Comparison of ENCODE assay signal across 29 cellular contexts in genomic region chr12:5015711-5016492, GRCh38. TPM values are rescaled to one million over a fixed set of nuclear protein-coding genes. Genes with fewer than 3 reads are reported as not detected.
"Had no signal": no experiment of that assay in that cellular context is flagged by ENCODE, and none has a peak within 500 bp of the region (broad histone marks: within the 10 kb centered on the region; RNA-seq: fewer than 3 reads in every experiment).

No MANE protein-coding gene starts in this region.

- H3K36me3 Mint-ChIP-seq: natural killer cell treated with Interleukin-12 subunit alpha and Interleukin-12 subunit beta and Interleukin-15 and Interleukin-18, amount 100 ng/mL, for 72 hours; type B pancreatic cell had no signal

- H3K27ac Mint-ChIP-seq: activated T-helper 1 cell treated with anti-CD3 and anti-CD28 coated beads, Interleukin-12 subunit alpha, Interleukin-12 subunit beta, Interleukin-2, Interleukin-4 antibody, amounts not matched to agents 30 ng/mL and 10 ng/mL and 1 ng/mL, durations not matched to agents 14 hours and 24 hours and 36 hours; natural killer cell treated with Interleukin-12 subunit alpha and Interleukin-12 subunit beta and Interleukin-15 and Interleukin-18, amount 100 ng/mL, for 72 hours; stimulated activated naive CD8-positive, alpha-beta T cell treated with anti-CD3 and anti-CD28 coated beads, Interleukin-15, Interleukin-2, amounts not matched to agents 100 ng/mL and 50 ng/mL, for 24 hours; T-helper 2 cell treated with Interferon-gamma antibody and Interleukin-4, amounts not matched to agents 5 μg/mL and 100 μg/mL, for 36 hours; type B pancreatic cell had no signal

- H3K4me3 Mint-ChIP-seq: activated T-helper 1 cell treated with anti-CD3 and anti-CD28 coated beads, Interleukin-12 subunit alpha, Interleukin-12 subunit beta, Interleukin-2, Interleukin-4 antibody, amounts not matched to agents 30 ng/mL and 10 ng/mL and 1 ng/mL, durations not matched to agents 14 hours and 24 hours and 36 hours; natural killer cell treated with Interleukin-12 subunit alpha and Interleukin-12 subunit beta and Interleukin-15 and Interleukin-18, amount 100 ng/mL, for 72 hours; stimulated activated naive CD8-positive, alpha-beta T cell treated with anti-CD3 and anti-CD28 coated beads, Interleukin-15, Interleukin-2, amounts not matched to agents 100 ng/mL and 50 ng/mL, for 24 hours; T-helper 2 cell treated with Interferon-gamma antibody and Interleukin-4, amounts not matched to agents 5 μg/mL and 100 μg/mL, for 36 hours; type B pancreatic cell had no signal

- H3K9me3 Mint-ChIP-seq: activated T-helper 1 cell treated with anti-CD3 and anti-CD28 coated beads, Interleukin-12 subunit alpha, Interleukin-12 subunit beta, Interleukin-2, Interleukin-4 antibody, amounts not matched to agents 30 ng/mL and 10 ng/mL and 1 ng/mL, durations not matched to agents 14 hours and 24 hours and 36 hours; natural killer cell treated with Interleukin-12 subunit alpha and Interleukin-12 subunit beta and Interleukin-15 and Interleukin-18, amount 100 ng/mL, for 72 hours; stimulated activated naive CD8-positive, alpha-beta T cell treated with anti-CD3 and anti-CD28 coated beads, Interleukin-15, Interleukin-2, amounts not matched to agents 100 ng/mL and 50 ng/mL, for 24 hours; T-helper 2 cell treated with Interferon-gamma antibody and Interleukin-4, amounts not matched to agents 5 μg/mL and 100 μg/mL, for 36 hours; type B pancreatic cell had no signal

- H3K27ac ChIP-seq: colonic mucosa, epithelial cell of prostate, esophagus squamous epithelium, left lung, lower lobe of right lung, spleen, uterus, VCaP had no signal

- H3K4me1 ChIP-seq: colonic mucosa, left lung, lower lobe of right lung, spleen, uterus had no signal

- H3K36me3 ChIP-seq: colonic mucosa, esophagus squamous epithelium, left lung, lower lobe of right lung, spleen, uterus had no signal

- H3K4me3 ChIP-seq: colonic mucosa, esophagus squamous epithelium, left lung, lower lobe of right lung, spleen, uterus had no signal

- H3K9me3 ChIP-seq: colonic mucosa, esophagus squamous epithelium, left lung, lower lobe of right lung, spleen, uterus had no signal

- DNase-seq: activated CD4-positive, alpha-beta T cell treated with anti-CD3 and anti-CD28 coated beads, Interleukin-2, amount 50 U/mL, for 1 hour; activated CD4-positive, CD25-positive, alpha-beta regulatory T cell treated with anti-CD3 and anti-CD28 coated beads, Interleukin-2, amount 50 U/mL, for 72 hours; activated gamma-delta T cell; activated naive CD4-positive, alpha-beta T cell treated with anti-CD3 and anti-CD28 coated beads, Interleukin-2, amount 50 U/mL, for 16 hours; activated T-cell treated with anti-CD3 and anti-CD28 coated beads for 4 hours; colonic mucosa; effector CD8-positive, alpha-beta T cell; esophagus squamous epithelium; foreskin melanocyte; left lung; lower lobe of right lung; mesendoderm; posterior cingulate gyrus; right cardiac atrium; spleen; substantia nigra; T-helper 1 cell; uterus had no signal

- H3K27me3 ChIP-seq: colonic mucosa, left lung, spleen, uterus had no signal

- ATAC-seq: left lung; lower lobe of right lung; natural killer cell treated with Interleukin-12 subunit alpha and Interleukin-12 subunit beta and Interleukin-15 and Interleukin-18, amount 100 ng/mL, for 72 hours; right cardiac atrium had no signal

RNA-seq across cellular contexts. Expression of gene KCNA5, which starts 27.8 kb away (rescaled TPM):
- total RNA-seq: activated T-helper 1 cell treated with anti-CD3 and anti-CD28 coated beads, Interleukin-12 subunit alpha, Interleukin-12 subunit beta, Interleukin-2, Interleukin-4 antibody, amounts not matched to agents 30 ng/mL and 10 ng/mL and 1 ng/mL, durations not matched to agents 14 hours and 24 hours and 36 hours; bronchial epithelial cell; dermis microvascular lymphatic vessel endothelial cell; glomerular endothelial cell; natural killer cell treated with Interleukin-12 subunit alpha and Interleukin-12 subunit beta and Interleukin-15 and Interleukin-18, amount 100 ng/mL, for 72 hours; osteoblast had no signal
